Comparison of ENCODE assay signal across 30 cellular contexts in genomic region chr7:46678421-46678820, GRCh38.
"Had no signal": no experiment of that assay in that cellular context is flagged by ENCODE, and none has a peak within 500 bp of the region (broad histone marks: within the 10 kb centered on the region; RNA-seq: fewer than 3 reads in every experiment).

No MANE protein-coding gene starts in this region.

- H3K36me3 ChIP-seq: adrenal gland, ascending aorta, brain microvascular endothelial cell, breast epithelium, cardiac muscle cell had no signal

- DNase-seq: activated effector memory CD4-positive, alpha-beta T cell treated with anti-CD3 and anti-CD28 coated beads, Interleukin-2, amount 50 U/mL, for 16 hours; activated effector memory CD4-positive, alpha-beta T cell treated with Interleukin-2 at 50 U/mL for 16 hours; activated gamma-delta T cell; activated gamma-delta T cell treated with Interleukin-2 at 50 U/mL for 16 hours; activated naive CD4-positive, alpha-beta T cell; activated naive CD4-positive, alpha-beta T cell treated with anti-CD3 and anti-CD28 coated beads for 36 hours; activated naive CD4-positive, alpha-beta T cell treated with anti-CD3 and anti-CD28 coated beads, Interleukin-2, amount 10 ng/mL, durations not matched to agents 7 days and 5 days; activated naive CD4-positive, alpha-beta T cell treated with anti-CD3 and anti-CD28 coated beads, Interleukin-2, amount 50 U/mL, for 16 hours; activated naive CD4-positive, alpha-beta T cell treated with Interleukin-2 at 50 U/mL for 16 hours; activated naive CD8-positive, alpha-beta T cell treated with anti-CD3 and anti-CD28 coated beads for 36 hours; activated naive CD8-positive, alpha-beta T cell treated with anti-CD3 and anti-CD28 coated beads, Interleukin-2, amount 10 ng/mL, durations not matched to agents 7 days and 5 days; activated naive CD8-positive, alpha-beta T cell treated with anti-CD3 and anti-CD28 coated beads, Interleukin-2, amount 50 U/mL, for 24 hours; activated T-cell treated with anti-CD3 and anti-CD28 coated beads, Interleukin-2, amount 50 U/mL, for 4 hours; activated T-cell treated with anti-CD3 and anti-CD28 coated beads, Interleukin-2, amount 50 U/mL, for 48 hours; activated T-cell treated with anti-CD3 and anti-CD28 coated beads, Interleukin-2, amount 50 U/mL, for 72 hours; adrenal gland; amniotic stem cell; amygdala; anterior cingulate cortex; aorta; body of pancreas; brain microvascular endothelial cell; caudate nucleus; central memory CD4-positive, alpha-beta T cell; cerebellar nuclear complex had no signal

- H3K27me3 ChIP-seq: adrenal gland, ascending aorta, body of pancreas, brain microvascular endothelial cell, breast epithelium, cardiac muscle cell had no signal

- H3K27ac ChIP-seq: adrenal gland, ascending aorta, body of pancreas, brain microvascular endothelial cell, breast epithelium, cardiac muscle cell had no signal

- H3K9me3 ChIP-seq: adrenal gland, ascending aorta, body of pancreas, breast epithelium had no signal

- ATAC-seq: activated naive CD4-positive, alpha-beta T cell treated with anti-CD3 and anti-CD28 coated beads, Interleukin-2, amount 50 U/mL, for 72 hours; activated naive CD8-positive, alpha-beta T cell treated with anti-CD3 and anti-CD28 coated beads, Interleukin-2, amount 50 U/mL, for 24 hours; activated T-cell treated with anti-CD3 and anti-CD28 coated beads, Interleukin-2, amount 50 U/mL, for 4 hours; activated T-cell treated with anti-CD3 and anti-CD28 coated beads, Interleukin-2, amount 50 U/mL, for 72 hours; activated T-helper 17 cell treated with anti-CD3 and anti-CD28 coated beads, Interleukin-2, amount 50 U/mL, for 72 hours; body of pancreas had no signal

- H3K4me3 ChIP-seq: adrenal gland, ascending aorta, body of pancreas, breast epithelium, cardiac muscle cell had no signal

- H3K4me1 ChIP-seq: adrenal gland, body of pancreas, breast epithelium had no signal
